ENCODE assay signal across 1 cellular context in genomic region chr6:87824813-87825475, GRCh38.
A peak's percentile ranks its signal among the peaks of the same experiment; 100 is the strongest.
TF ChIP-seq lines count a peak whose summit lies in the region.

No MANE protein-coding gene starts in this region.

TF ChIP-seq in GM12878, 131 proteins besides CTCF, POLR2A, EP300 and RAD21:
- TF ChIP-seq, protein P1, sequence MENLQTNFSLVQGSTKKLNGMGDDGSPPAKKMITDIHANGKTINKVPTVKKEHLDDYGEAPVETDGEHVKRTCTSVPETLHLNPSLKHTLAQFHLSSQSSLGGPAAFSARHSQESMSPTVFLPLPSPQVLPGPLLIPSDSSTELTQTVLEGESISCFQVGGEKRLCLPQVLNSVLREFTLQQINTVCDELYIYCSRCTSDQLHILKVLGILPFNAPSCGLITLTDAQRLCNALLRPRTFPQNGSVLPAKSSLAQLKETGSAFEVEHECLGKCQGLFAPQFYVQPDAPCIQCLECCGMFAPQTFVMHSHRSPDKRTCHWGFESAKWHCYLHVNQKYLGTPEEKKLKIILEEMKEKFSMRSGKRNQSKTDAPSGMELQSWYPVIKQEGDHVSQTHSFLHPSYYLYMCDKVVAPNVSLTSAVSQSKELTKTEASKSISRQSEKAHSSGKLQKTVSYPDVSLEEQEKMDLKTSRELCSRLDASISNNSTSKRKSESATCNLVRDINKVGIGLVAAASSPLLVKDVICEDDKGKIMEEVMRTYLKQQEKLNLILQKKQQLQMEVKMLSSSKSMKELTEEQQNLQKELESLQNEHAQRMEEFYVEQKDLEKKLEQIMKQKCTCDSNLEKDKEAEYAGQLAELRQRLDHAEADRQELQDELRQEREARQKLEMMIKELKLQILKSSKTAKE (IDR thresholded peaks at IDR 0.05; ENCODE audit: low read depth, poor library complexity, severe bottlenecking) = no peak
- no peak for TF ChIP-seq RFX5 (IDR thresholded peaks at IDR 0.05; ENCODE audit: low read depth, low read length)
- no peak for TF ChIP-seq ZBTB4 (CRISPR knock-in tag; IDR thresholded peaks at IDR 0.05)
- no peak for TF ChIP-seq YY1 (IDR thresholded peaks at IDR 0.05; ENCODE audit: low read depth, low read length)
- TF ChIP-seq ATF3 (IDR thresholded peaks at IDR 0.05; ENCODE audit: borderline replicate concordance, extremely low read depth, low read depth, low read length) = no peak
- no peak for TF ChIP-seq ZNF217 (IDR thresholded peaks at IDR 0.05)
- TF ChIP-seq JUNB (IDR thresholded peaks at IDR 0.05) = peak; percentile 52
- peak; percentile 21; the same call in 1 of the 2 replicates for TF ChIP-seq FOXM1 (IDR thresholded peaks at IDR 0.05; ENCODE audit: low read depth, low read length)
- TF ChIP-seq NFIC (IDR thresholded peaks at IDR 0.05; ENCODE audit: low read depth, low read length) = peak; percentile 61; the same call in 1 of the 2 replicates
- 0 out of 2 replicates have a peak, but pooled peaks have one; percentile 37 for TF ChIP-seq SPI1 (IDR thresholded peaks at IDR 0.05; ENCODE audit: borderline replicate concordance, insufficient read depth, low read depth, low read length)
- peak; percentile 26; the same call in 1 of the 2 replicates for TF ChIP-seq TCF7 (IDR thresholded peaks at IDR 0.05; ENCODE audit: borderline replicate concordance)
- no peak for TF ChIP-seq SREBF1 (IDR thresholded peaks at IDR 0.05; ENCODE audit: low read length)
- no peak for TF ChIP-seq MEF2A (IDR thresholded peaks at IDR 0.05; ENCODE audit: insufficient read depth, low read depth, low read length)
